ENCODE assay signal across 15 cellular contexts in genomic region chr9:108142142-108142503, GRCh38.
DNase-seq lines count a peak whose midpoint lies in the region; FAIRE-seq and TF ChIP-seq lines count a peak whose summit lies in the region.
"Had no signal": no experiment of that assay in that cellular context is flagged by ENCODE, and none has a peak within 500 bp of the region (broad histone marks: within the 10 kb centered on the region; RNA-seq: fewer than 3 reads in every experiment).

No MANE protein-coding gene starts in this region.

- TF ChIP-seq CTCF in breast epithelium (IDR thresholded peaks at IDR 0.05) (no peak), MCF 10A (IDR thresholded peaks at IDR 0.05; ENCODE audit: unreplicated experiment) (no peak), keratinocyte (optimal IDR thresholded peaks at IDR 0.05 in 1 of 3, IDR thresholded peaks at IDR 0.05 in 1 of 3, conservative IDR thresholded peaks at IDR 0.05 in 1 of 3; ENCODE audit: extremely low read depth in 1 of 3, insufficient read depth in 2 of 3, low read length in 3 of 3) (no peak), sigmoid colon (IDR thresholded peaks at IDR 0.05) (no peak), vagina (IDR thresholded peaks at IDR 0.05) (no peak)

- no peak for TF ChIP-seq EP300 in sigmoid colon (IDR thresholded peaks at IDR 0.05)

- intact Hi-C loops in breast epithelium (cut with DNase I; ENCODE audit: low total_unique reads) (no loop called here), MCF 10A (cut with micrococcal nuclease) (no loop called here), sigmoid colon (cut with DNase I) (loop anchor here (2.0 to 5.0 kb wide), 5 partner anchors 85 to 655 kb away; partner anchors contain the start of gene KLF4), vagina (cut with DNase I) (no loop called here)

- no peaks in the 10 kb centered on the region for H3K4me1 Mint-ChIP-seq in MCF 10A (ENCODE audit: insufficient read depth, unreplicated experiment)
- H3K4me1 Mint-ChIP-seq: activated naive CD8-positive, alpha-beta T cell treated with anti-CD3 and anti-CD28 coated beads for 36 hours had no signal

- H3K27ac ChIP-seq in breast epithelium (peak overlapping the region; percentile 75 to 77), keratinocyte (ENCODE audit: control insufficient read depth, insufficient read depth, low read length) (no peak overlapping the region), sigmoid colon (peak overlapping the region; percentile 77 to 92 (median 84)), vagina (peak overlapping the region; percentile 79)

- no peaks in the 10 kb centered on the region for H3K9me3 Mint-ChIP-seq in MCF 10A (ENCODE audit: unreplicated experiment)

- H4K20me1 ChIP-seq in keratinocyte (ENCODE audit: control insufficient read depth, extremely low read depth, insufficient read depth, low read length): no peaks in the 10 kb centered on the region

- no peaks in the 10 kb centered on the region for H3K36me3 Mint-ChIP-seq in MCF 10A (ENCODE audit: insufficient read depth, unreplicated experiment)
- H3K36me3 Mint-ChIP-seq: activated naive CD8-positive, alpha-beta T cell treated with anti-CD3 and anti-CD28 coated beads for 36 hours had no signal

- no peaks in the 10 kb centered on the region for H3K9me1 ChIP-seq in keratinocyte (ENCODE audit: control insufficient read depth, extremely low read depth, insufficient read depth, low read length)

- H3K36me3 ChIP-seq in breast epithelium (no peaks in the 10 kb centered on the region), keratinocyte (ENCODE audit: control insufficient read depth in 2 of 2, extremely low read depth in 1 of 2, insufficient read depth in 2 of 2, low read length in 2 of 2) (no peaks in the 10 kb centered on the region), sigmoid colon (no peaks in the 10 kb centered on the region), vagina (no peaks in the 10 kb centered on the region)
- H3K36me3 ChIP-seq: neutrophil had no signal

- dilution Hi-C loops in keratinocyte (cut with MboI; ENCODE audit: extremely low pct_ligation_motif_present, low sequenced_read_pairs): no loop called here

- H3K27me3 ChIP-seq in breast epithelium: no peaks in the 10 kb centered on the region
- H3K27me3 ChIP-seq in keratinocyte (ENCODE audit: control insufficient read depth, extremely low read depth, insufficient read depth, low read length): no peaks in the 10 kb centered on the region
- no peaks in the 10 kb centered on the region for H3K27me3 ChIP-seq in sigmoid colon
- no peaks in the 10 kb centered on the region for H3K27me3 ChIP-seq in vagina
- H3K27me3 ChIP-seq: neutrophil had no signal

- no TSS peak for BruUV-seq in MCF 10A (replicated peaks; lab: Mats Ljungman, UMichigan)

- peak overlapping the region; percentile 73 for H2AFZ ChIP-seq in keratinocyte (ENCODE audit: control insufficient read depth, low read length)

- H3K4me3 Mint-ChIP-seq in MCF 10A (ENCODE audit: unreplicated experiment): no peak overlapping the region
- H3K4me3 Mint-ChIP-seq: activated naive CD8-positive, alpha-beta T cell treated with anti-CD3 and anti-CD28 coated beads for 36 hours had no signal

- H3K79me2 ChIP-seq in keratinocyte (ENCODE audit: control insufficient read depth, insufficient read depth, low read length): no peaks in the 10 kb centered on the region

- H3K4me2 ChIP-seq in keratinocyte (ENCODE audit: control insufficient read depth, extremely low read depth, insufficient read depth, low read depth, low read length): no peak overlapping the region

- no peak overlapping the region for H3K4me3 ChIP-seq in breast epithelium
- no peak overlapping the region for H3K4me3 ChIP-seq in keratinocyte (ENCODE audit: control insufficient read depth in 2 of 3, extremely low read depth in 1 of 3, insufficient read depth in 2 of 3, low read depth in 1 of 3, low read length in 3 of 3)
- H3K4me3 ChIP-seq in sigmoid colon: no peak overlapping the region
- H3K4me3 ChIP-seq in vagina: no peak overlapping the region

- no peaks in the 10 kb centered on the region for H3K9me3 ChIP-seq in breast epithelium
- H3K9me3 ChIP-seq in keratinocyte (ENCODE audit: control insufficient read depth, low read depth, low read length): no peaks in the 10 kb centered on the region
- H3K9me3 ChIP-seq in sigmoid colon: no peaks in the 10 kb centered on the region
- H3K9me3 ChIP-seq in vagina: no peaks in the 10 kb centered on the region
- H3K9me3 ChIP-seq: neutrophil had no signal

- DNase-seq in breast epithelium (ENCODE audit: low spot score in 2 of 2) (no peak), MCF 10A (ENCODE audit: unreplicated experiment) (no peak), keratinocyte (ENCODE audit: low read depth, low spot score) (no peak), sigmoid colon (no peak), vagina (ENCODE audit: extremely low spot score in 2 of 2) (no peak), iPS-NIHi7 (ENCODE audit: extremely low spot score) (no peak), SK-N-DZ (ENCODE audit: low spot score) (no peak)
- no peak for DNase-seq in activated CD4-positive, alpha-beta T cell treated with anti-CD3 and anti-CD28 coated beads, Interleukin-2, amount 50 U/mL, for 4 hours
- DNase-seq: activated naive CD8-positive, alpha-beta T cell treated with anti-CD3 and anti-CD28 coated beads for 36 hours; Calu3; NCI-H1105 treated with DMSO at 0.1 percent for 48 hours; NCI-H446 treated with DMSO at 0.1 percent for 48 hours; OCI-M1; stimulated activated CD4-positive, alpha-beta T cell treated with anti-CD3 and anti-CD28 coated beads, Interleukin-2, amount 100 ng/mL, for 24 hours had no signal

- no peak overlapping the region for H3K27ac Mint-ChIP-seq in MCF 10A (ENCODE audit: low read depth, unreplicated experiment)
- H3K27ac Mint-ChIP-seq: activated naive CD8-positive, alpha-beta T cell treated with anti-CD3 and anti-CD28 coated beads for 36 hours had no signal

- CTCF ChIA-PET in MCF 10A (lab: Yijun Ruan, JAX): interaction anchor here (1.0 kb wide), 1 partner anchor 21 kb away, joined by 3 read pairs; no protein-coding TSS in a partner anchor

- FAIRE-seq in keratinocyte (lab: Jason Lieb, UNC): no peak

- H3K9ac ChIP-seq in keratinocyte (ENCODE audit: control insufficient read depth, extremely low read depth, insufficient read depth, low read length): no peak overlapping the region

- H3K4me1 ChIP-seq in breast epithelium (peaks cover 0 to 9% of the 10 kb centered on the region in 2 donors), keratinocyte (ENCODE audit: control insufficient read depth, extremely low read depth, insufficient read depth, low read length) (peaks cover 8% of the 10 kb centered on the region), sigmoid colon (peaks cover 0 to 25% (median 24%) of the 10 kb centered on the region in 4 donors), vagina (peaks cover 33% of the 10 kb centered on the region)

- no peak for TF ChIP-seq POLR2A in breast epithelium (IDR thresholded peaks at IDR 0.05)
- no peak for TF ChIP-seq POLR2A in sigmoid colon (IDR thresholded peaks at IDR 0.05)
- TF ChIP-seq POLR2A in vagina (IDR thresholded peaks at IDR 0.05): no peak

- POLR2A ChIA-PET in MCF 10A (lab: Yijun Ruan, JAX): interaction anchor here (0.5 to 0.7 kb wide), 2 partner anchors 131 to 814 kb away, joined by 3 read pairs; no protein-coding TSS in a partner anchor

- 84 to 86% methylated on average over 2 of the region's 2 CpGs for WGBS in sigmoid colon, 2 donors

- H3K27me3 Mint-ChIP-seq in MCF 10A (ENCODE audit: insufficient read depth, unreplicated experiment): no peaks in the 10 kb centered on the region
- H3K27me3 Mint-ChIP-seq: activated naive CD8-positive, alpha-beta T cell treated with anti-CD3 and anti-CD28 coated beads for 36 hours had no signal
